Comparison of ENCODE assay signal across 2 cellular contexts in genomic region chr6:166957805-166958076, GRCh38.
TF ChIP-seq lines count a peak whose summit lies in the region.

No MANE protein-coding gene starts in this region.

TF ChIP-seq in HEK293, 187 proteins besides CTCF, POLR2A, EP300 and RAD21:
- TF ChIP-seq SCRT2 (tag by site-specific recombination; IDR thresholded peaks at IDR 0.05) (peak; percentile 95; the same call in 1 of the 2 replicates), OVOL3 (tag by site-specific recombination; IDR thresholded peaks at IDR 0.05) (no peak), ZNF148 (tag by site-specific recombination; IDR thresholded peaks at IDR 0.05; ENCODE audit: borderline replicate concordance) (no peak), ZNF138 (tag by site-specific recombination; IDR thresholded peaks at IDR 0.05; ENCODE audit: borderline replicate concordance) (no peak), ZNF580 (tag by site-specific recombination; IDR thresholded peaks at IDR 0.05) (no peak)
- TF ChIP-seq, protein P1, sequence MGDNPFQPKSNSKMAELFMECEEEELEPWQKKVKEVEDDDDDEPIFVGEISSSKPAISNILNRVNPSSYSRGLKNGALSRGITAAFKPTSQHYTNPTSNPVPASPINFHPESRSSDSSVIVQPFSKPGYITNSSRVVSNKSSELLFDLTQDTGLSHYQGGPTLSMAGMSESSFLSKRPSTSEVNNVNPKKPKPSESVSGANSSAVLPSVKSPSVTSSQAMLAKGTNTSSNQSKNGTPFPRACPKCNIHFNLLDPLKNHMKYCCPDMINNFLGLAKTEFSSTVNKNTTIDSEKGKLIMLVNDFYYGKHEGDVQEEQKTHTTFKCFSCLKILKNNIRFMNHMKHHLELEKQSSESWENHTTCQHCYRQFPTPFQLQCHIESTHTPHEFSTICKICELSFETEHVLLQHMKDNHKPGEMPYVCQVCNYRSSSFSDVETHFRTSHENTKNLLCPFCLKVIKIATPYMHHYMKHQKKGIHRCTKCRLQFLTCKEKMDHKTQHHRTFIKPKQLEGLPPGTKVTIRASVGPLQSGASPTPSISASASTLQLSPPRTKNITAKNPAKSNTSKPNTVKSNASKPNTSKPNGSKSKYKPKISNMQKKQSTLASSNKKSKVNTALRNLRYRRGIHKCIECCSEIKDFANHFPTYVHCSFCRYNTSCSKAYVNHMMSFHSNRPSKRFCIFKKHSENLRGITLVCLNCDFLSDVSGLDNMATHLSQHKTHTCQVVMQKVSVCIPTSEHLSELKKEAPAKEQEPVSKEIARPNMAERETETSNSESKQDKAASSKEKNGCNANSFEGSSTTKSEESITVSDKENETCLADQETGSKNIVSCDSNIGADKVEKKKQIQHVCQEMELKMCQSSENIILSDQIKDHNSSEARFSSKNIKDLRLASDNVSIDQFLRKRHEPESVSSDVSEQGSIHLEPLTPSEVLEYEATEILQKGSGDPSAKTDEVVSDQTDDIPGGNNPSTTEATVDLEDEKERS (tag by site-specific recombination; IDR thresholded peaks at IDR 0.05), result no peak
TF ChIP-seq in HEK293: peak in this region for 1.

TF ChIP-seq in K562, 482 proteins besides CTCF, POLR2A, EP300 and RAD21:
- TF ChIP-seq ZNF740 (CRISPR knock-in tag; IDR thresholded peaks at IDR 0.05) (peak; percentile 88; the same call in 1 of the 2 replicates), ZNF740 (tag; IDR thresholded peaks at IDR 0.05) (no peak), TBP (optimal IDR thresholded peaks at IDR 0.05; ENCODE audit: low read depth, low read length) (peak; percentile 55), GTF2A2 (tag; IDR thresholded peaks at IDR 0.05) (peak; percentile 34; the same call in 1 of the 2 replicates), YY1 (IDR thresholded peaks at IDR 0.05; ENCODE audit: borderline replicate concordance in 1 of 3, control insufficient read depth in 1 of 3, extremely low read depth in 1 of 3, insufficient read depth in 3 of 3, insufficient read length in 1 of 3, insufficient replicate concordance in 2 of 3, low read depth in 1 of 3, low read length in 2 of 3) (peak in 1 of 3 experiments; percentile 40), ZNF830 (CRISPR knock-in tag; IDR thresholded peaks at IDR 0.05) (no peak)
